ENCODE assay signal across 18 cellular contexts in the genomic region with DNA sequence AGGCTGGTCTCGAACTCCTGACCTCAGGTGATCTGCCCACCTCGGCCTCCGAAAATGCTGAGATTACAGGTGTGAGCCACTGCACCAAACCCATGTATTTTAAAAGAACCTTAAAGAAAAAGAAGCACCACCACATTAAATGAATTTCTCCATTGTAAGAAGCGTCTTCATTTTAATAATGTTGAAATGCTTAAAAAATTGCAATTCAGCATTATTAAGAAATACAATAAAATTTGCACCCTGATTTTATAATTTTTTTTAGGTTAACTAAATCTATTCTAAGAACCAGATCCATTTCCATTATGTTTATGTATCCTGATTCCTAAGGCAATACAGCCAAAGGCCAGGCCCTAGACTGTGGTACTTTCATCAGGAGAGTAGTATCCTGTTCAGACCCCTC.
"Had no signal": no experiment of that assay in that cellular context is flagged by ENCODE, and none has a peak within 500 bp of the region (broad histone marks: within the 10 kb centered on the region; RNA-seq: fewer than 3 reads in every experiment).

No MANE protein-coding gene starts in this region.

- H3K4me1 ChIP-seq: neural progenitor cell, parathyroid adenoma, thyroid gland had no signal

- DNase-seq: cortex of kidney; effector memory CD8-positive, alpha-beta T cell; kidney; left lung; mesenchymal stem cell; mucosa of descending colon; naive thymus-derived CD4-positive, alpha-beta T cell; right lobe of liver; stimulated activated CD4-positive, alpha-beta T cell treated with anti-CD3 and anti-CD28 coated beads, Interleukin-2, amount 100 ng/mL, for 24 hours; stimulated activated CD4-positive, alpha-beta T cell treated with anti-CD3 and anti-CD28 coated beads, Interleukin-4, amount 100 ng/mL, for 24 hours; stimulated activated naive CD4-positive, alpha-beta T cell treated with Interleukin-2 at 50 U/mL for 16 hours; stomach; thyroid gland had no signal

- FAIRE-seq: endometrium, frontal cortex, kidney had no signal

- H3K9ac ChIP-seq: neural progenitor cell, parathyroid adenoma had no signal

- H3K9me3 ChIP-seq: left lung, mucosa of descending colon, right lobe of liver, stomach, thyroid gland had no signal

- H3K36me3 ChIP-seq: left lung, neural progenitor cell, right lobe of liver, stomach, thyroid gland had no signal

- H3K79me2 ChIP-seq: parathyroid adenoma had no signal

- H3K27me3 ChIP-seq: left lung, neural progenitor cell, right lobe of liver, stomach, thyroid gland had no signal

- H3K27ac ChIP-seq: left lung, neural progenitor cell, parathyroid adenoma, right lobe of liver, thyroid gland had no signal

- H2AFZ ChIP-seq: neural progenitor cell, parathyroid adenoma had no signal

- H3K4me2 ChIP-seq: neural progenitor cell had no signal

- ATAC-seq: effector memory CD8-positive, alpha-beta T cell; left lung; naive thymus-derived CD4-positive, alpha-beta T cell; stimulated activated effector memory CD8-positive, alpha-beta T cell treated with anti-CD3 and anti-CD28 coated beads, Interleukin-12 subunit alpha, Interleukin-12 subunit beta, amount 100 ng/mL, for 72 hours had no signal

- H3K4me3 ChIP-seq: left lung, mucosa of descending colon, neural progenitor cell, right lobe of liver, stomach, thyroid gland had no signal
